Comparison of ENCODE assay signal across 8 cellular contexts in the genomic region with DNA sequence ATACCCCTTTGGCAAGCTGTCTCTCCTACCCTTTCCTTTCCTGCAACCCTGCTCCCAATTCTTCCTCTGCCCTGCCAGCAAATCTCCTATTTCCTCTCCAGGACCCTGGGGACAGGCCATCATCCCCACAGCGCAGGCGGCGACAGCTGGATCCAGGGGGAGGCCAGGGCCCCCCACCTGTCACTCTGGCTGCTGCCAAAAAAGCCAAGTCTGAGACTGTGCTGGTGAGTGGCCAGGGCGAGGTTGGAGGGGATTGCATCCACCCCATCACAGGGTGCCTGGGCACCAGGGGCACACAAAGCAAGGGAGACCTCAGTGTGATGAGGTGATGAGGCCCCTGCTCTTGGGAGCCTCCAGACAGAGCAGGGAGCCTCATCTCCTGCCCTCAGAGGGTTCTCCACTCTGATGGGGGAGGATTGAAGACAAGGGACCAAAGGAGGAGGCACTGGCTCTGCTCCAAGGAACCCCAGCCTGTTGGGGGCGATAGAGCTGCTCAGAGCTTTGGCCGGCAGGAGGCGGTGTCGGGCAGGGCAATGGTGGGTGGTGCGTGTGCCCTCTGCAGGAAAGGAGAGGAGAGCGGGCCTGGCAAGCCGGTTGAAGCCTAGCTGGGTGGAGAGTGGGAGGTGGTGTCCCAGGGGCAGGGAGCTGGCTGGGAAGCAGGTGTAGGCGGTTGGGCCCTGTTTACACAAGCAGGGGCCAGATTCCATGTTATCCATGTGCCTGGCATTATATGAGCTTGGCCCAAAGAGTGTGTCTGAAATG. TPM values are rescaled to one million over a fixed set of nuclear protein-coding genes. Genes with fewer than 3 reads are reported as not detected.
DNase-seq lines count a peak whose midpoint lies in the region; TF ChIP-seq lines count a peak whose summit lies in the region.

No MANE protein-coding gene starts in this region.

- H3K9me3 ChIP-seq in trophoblast cell (ENCODE audit: insufficient read depth, low read depth, low read length) = no peaks in the 10 kb centered on the region

- no peak overlapping the region for H4K8ac ChIP-seq in trophoblast cell (ENCODE audit: low read depth, low read length)

- no peak overlapping the region for H3K27ac ChIP-seq in trophoblast cell (ENCODE audit: low read depth, low read length)

- no peak overlapping the region for H3K4me2 ChIP-seq in trophoblast cell (ENCODE audit: low read length)

- H3K14ac ChIP-seq in trophoblast cell (ENCODE audit: low read length) = no peak overlapping the region

- no peak overlapping the region for H3K9ac ChIP-seq in trophoblast cell (ENCODE audit: low read length)

- TF ChIP-seq CTCF in epithelial cell of esophagus (IDR thresholded peaks at IDR 0.05; ENCODE audit: insufficient read depth, low read depth, low read length, missing control alignments) = peak; percentile 74

- H3K4me3 ChIP-seq in epithelial cell of esophagus (ENCODE audit: low read length) (no peak overlapping the region), trophoblast cell (ENCODE audit: low read depth, low read length) (no peak overlapping the region)

- no peak overlapping the region for H2AK5ac ChIP-seq in trophoblast cell (ENCODE audit: low read length)

- DNase-seq in NCI-H2227 (lab: John Stamatoyannopoulos, UW; ENCODE audit: unreplicated experiment) (peak; percentile 27), NCI-H2227 treated with DMSO at 0.1 percent for 48 hours (lab: John Stamatoyannopoulos, UW) (no peak), NCI-H82 (lab: John Stamatoyannopoulos, UW) (peak; percentile 74), epithelial cell of esophagus (ENCODE audit: low read depth) (peak; percentile 65), trophoblast cell (peak; percentile 14 to 39), NCI-H1105 (lab: John Stamatoyannopoulos, UW) (no peak), KG1 (lab: John Stamatoyannopoulos, UW) (no peak)
- no peak for DNase-seq in NK-92 treated with Interleukin-12 subunit alpha and Interleukin-12 subunit beta, amount 100 ng/mL, for 24 hours (lab: John Stamatoyannopoulos, UW)

- H3K18ac ChIP-seq in trophoblast cell (ENCODE audit: low read length) = no peak overlapping the region

- no peak overlapping the region for H3K4ac ChIP-seq in trophoblast cell (ENCODE audit: low read depth, low read length)

- no peak overlapping the region for H2BK12ac ChIP-seq in trophoblast cell (ENCODE audit: low read length)

- no peaks in the 10 kb centered on the region for H3K79me2 ChIP-seq in trophoblast cell (ENCODE audit: control insufficient read depth, insufficient read depth, low read length, poor library complexity)

- H2AFZ ChIP-seq in trophoblast cell (ENCODE audit: insufficient read depth, low read length, poor library complexity) = no peak overlapping the region

- peaks cover 64 to 70% of the 10 kb centered on the region in 2 experiments for H3K36me3 ChIP-seq in trophoblast cell (ENCODE audit: control insufficient read depth in 1 of 2, insufficient read depth in 2 of 2, low read length in 2 of 2)

- no peaks in the 10 kb centered on the region for H3K79me1 ChIP-seq in trophoblast cell (ENCODE audit: low read length)

- H4K12ac ChIP-seq in trophoblast cell (ENCODE audit: low read depth, low read length) = no peak overlapping the region

- no peaks in the 10 kb centered on the region for H3K27me3 ChIP-seq in trophoblast cell (ENCODE audit: insufficient read depth, low read length)

- H4K91ac ChIP-seq in trophoblast cell (ENCODE audit: low read depth, low read length) = no peak overlapping the region

- no peak overlapping the region for H2BK120ac ChIP-seq in trophoblast cell (ENCODE audit: insufficient read depth, low read length, poor library complexity)

- H3K23ac ChIP-seq in trophoblast cell (ENCODE audit: low read length) = no peak overlapping the region

- no peaks in the 10 kb centered on the region for H3K4me1 ChIP-seq in trophoblast cell (ENCODE audit: control insufficient read depth in 1 of 2, insufficient read depth in 2 of 2, low read length in 2 of 2)

- no CpG with 5 or more reads among the region's 12 CpGs for WGBS in trophoblast cell (ENCODE audit: extremely low coverage, insufficient coverage, insufficient read length)

- no peak overlapping the region for H2BK5ac ChIP-seq in trophoblast cell (ENCODE audit: low read depth, low read length, poor library complexity)

RNA-seq across cellular contexts. Expression of a gene that starts 15.6 kb away (rescaled TPM):
- polyA plus RNA-seq in trophoblast cell (2013) = 16.1 and 16.2 TPM in 2 replicates

RNA-seq across cellular contexts. Expression of a gene that starts 23.6 kb away (rescaled TPM):
- 63.3 and 65.7 TPM in 2 replicates for polyA plus RNA-seq in trophoblast cell (2013)

RNA-seq across cellular contexts. Expression of a gene that starts 50.4 kb away (rescaled TPM):
- 6.9 and 7.4 TPM in 2 replicates for polyA plus RNA-seq in trophoblast cell (2013)

Comparison
In these comparisons a context has a peak if more than half of its experiments do, and no peak if none do; other contexts are left out.
1. DNase-seq: peak in NCI-H2227 (single experiment), NCI-H82 (single experiment), epithelial cell of esophagus (single experiment) and trophoblast cell (2 of 2); none in NCI-H2227 treated with DMSO at 0.1 percent for 48 hours (single experiment), NK-92 treated with Interleukin-12 subunit alpha and Interleukin-12 subunit beta, amount 100 ng/mL, for 24 hours (single experiment), NCI-H1105 (single experiment) and KG1 (single experiment).